In the genomic region with DNA sequence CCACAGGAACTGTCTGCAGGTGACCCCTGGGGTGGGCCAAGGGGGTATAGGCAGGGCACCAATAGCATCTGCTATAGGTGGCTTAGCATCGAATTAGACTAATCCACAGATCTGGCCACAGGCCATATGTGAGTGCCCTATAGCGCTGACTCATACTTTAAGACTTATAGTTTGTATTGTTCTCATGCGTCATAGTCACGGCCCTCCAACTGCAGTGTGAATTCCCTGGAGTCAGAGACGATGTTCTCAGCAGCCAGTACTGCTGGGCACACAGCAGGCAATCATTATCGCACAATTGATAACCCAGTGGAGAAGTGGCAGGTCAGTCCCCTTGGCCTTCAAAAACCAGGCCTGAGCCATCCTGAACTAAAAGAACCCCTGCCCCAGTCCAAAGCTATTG, we compare ENCODE assay signal across 23 cellular contexts. TPM values are rescaled to one million over a fixed set of nuclear protein-coding genes. Genes with fewer than 3 reads are reported as not detected.
DNase-seq lines count a peak whose midpoint lies in the region; ATAC-seq, FAIRE-seq and TF ChIP-seq lines count a peak whose summit lies in the region.
"Had no signal": no experiment of that assay in that cellular context is flagged by ENCODE, and none has a peak within 500 bp of the region (broad histone marks: within the 10 kb centered on the region; RNA-seq: fewer than 3 reads in every experiment).

No MANE protein-coding gene starts in this region.

- no peak overlapping the region for H3K18ac ChIP-seq in mesenchymal stem cell (ENCODE audit: low read depth in 1 of 2, low read length in 2 of 2)

- H3K4me1 ChIP-seq in K562 (replicated peaks in 1 of 2; ENCODE audit: control insufficient read depth in 2 of 2, insufficient read depth in 2 of 2, low read length in 2 of 2) (no peaks in the 10 kb centered on the region), mesenchymal stem cell (ENCODE audit: control insufficient read depth, insufficient read depth, low read depth, low read length) (no peaks in the 10 kb centered on the region)
- H3K4me1 ChIP-seq: HAP-1 had no signal

- H2AK5ac ChIP-seq in mesenchymal stem cell (ENCODE audit: low read length, severe bottlenecking) = no peak overlapping the region

- no peaks in the 10 kb centered on the region for H3K9me1 ChIP-seq in K562 (ENCODE audit: control insufficient read depth, insufficient read depth, low read length)

- H2AFZ ChIP-seq in K562 (ENCODE audit: low read depth, low read length) = no peak overlapping the region
- no peak overlapping the region for H2AFZ ChIP-seq in mesenchymal stem cell (ENCODE audit: low read depth, low read length)

- no peak overlapping the region for H3K4me3 ChIP-seq in K562
- H3K4me3 ChIP-seq in mesenchymal stem cell (ENCODE audit: insufficient read depth in 1 of 2, low read depth in 1 of 2, low read length in 2 of 2) = no peak overlapping the region
- H3K4me3 ChIP-seq: HAP-1 had no signal

- H3K79me2 ChIP-seq in K562 (ENCODE audit: control insufficient read depth, insufficient read depth, low read length) = no peaks in the 10 kb centered on the region

- H2BK12ac ChIP-seq in mesenchymal stem cell (ENCODE audit: low read length in 2 of 2) = no peak overlapping the region

- H4K20me1 ChIP-seq in K562 (replicated peaks; ENCODE audit: control insufficient read depth, insufficient read depth, low read length) = no peaks in the 10 kb centered on the region

- no peak overlapping the region for H3K4me2 ChIP-seq in K562 (ENCODE audit: insufficient read depth, low read length)
- H3K4me2 ChIP-seq in mesenchymal stem cell (ENCODE audit: low read length, poor library complexity, severe bottlenecking) = no peak overlapping the region

- H3K23ac ChIP-seq in mesenchymal stem cell (ENCODE audit: low read length in 2 of 2) = no peak overlapping the region

- H2BK120ac ChIP-seq in mesenchymal stem cell (ENCODE audit: low read depth, low read length) = no peak overlapping the region

- H3K9ac ChIP-seq in K562 (ENCODE audit: insufficient read depth in 1 of 2, low read depth in 2 of 2, low read length in 2 of 2) (no peak overlapping the region), mesenchymal stem cell (ENCODE audit: low read length) (no peak overlapping the region)

- ATAC-seq in K562 = no peak
- ATAC-seq in HG02642 (IDR thresholded peaks at IDR 0.05; ENCODE audit: poor library complexity, unreplicated experiment) = no peak
- ATAC-seq: naive thymus-derived CD8-positive, alpha-beta T cell had no signal

- H4K8ac ChIP-seq in mesenchymal stem cell (ENCODE audit: low read length) = no peak overlapping the region

- H3K36me3 ChIP-seq in K562 (ENCODE audit: control insufficient read depth, insufficient read depth, low read length) (no peaks in the 10 kb centered on the region), mesenchymal stem cell (ENCODE audit: control insufficient read depth in 1 of 2, insufficient read depth in 2 of 2, low read depth in 1 of 2, low read length in 2 of 2) (no peaks in the 10 kb centered on the region)
- H3K36me3 ChIP-seq: HAP-1 had no signal

- H2BK5ac ChIP-seq in mesenchymal stem cell (ENCODE audit: low read depth, low read length, poor library complexity, severe bottlenecking) = no peak overlapping the region

- BruUV-seq in K562 (replicated peaks; lab: Mats Ljungman, UMichigan) = no TSS peak

- no peak overlapping the region for H3K4ac ChIP-seq in mesenchymal stem cell (ENCODE audit: low read depth in 1 of 2, low read length in 2 of 2)

- no peak overlapping the region for H4K91ac ChIP-seq in mesenchymal stem cell (ENCODE audit: low read length)

- H3K27me3 ChIP-seq in K562 (ENCODE audit: control insufficient read depth in 2 of 2, insufficient read depth in 2 of 2, low read length in 2 of 2) = peaks cover 0 to 14% of the 10 kb centered on the region in 2 experiments; a peak in 1 of 5 replicates
- no peaks in the 10 kb centered on the region for H3K27me3 ChIP-seq in mesenchymal stem cell (ENCODE audit: control insufficient read depth in 1 of 2, insufficient read depth in 1 of 2, low read length in 2 of 2)

- DNase-seq in ELR (ENCODE audit: low read depth) = peak; percentile 70
- peak; percentile 67 for DNase-seq in NCI-H524 treated with DMSO at 0.1 percent for 48 hours (lab: John Stamatoyannopoulos, UW)
- no peak for DNase-seq in K562 (ENCODE audit: extremely low read depth in 1 of 4, low spot score in 3 of 4)
- DNase-seq in mesenchymal stem cell = peak; percentile 64
- DNase-seq in T-helper 9 cell = no peak
- no peak for DNase-seq in KG1 (lab: John Stamatoyannopoulos, UW)
- DNase-seq in GDM1 (lab: John Stamatoyannopoulos, UW) = no peak
- DNase-seq: activated CD4-positive, alpha-beta T cell treated with anti-CD3 and anti-CD28 coated beads, Interleukin-2, amount 50 U/mL, for 48 hours; CD8-positive, alpha-beta memory T cell; head of caudate nucleus; naive thymus-derived CD8-positive, alpha-beta T cell; NCI-H146; Right ventricle myocardium superior; stimulated activated CD8-positive, alpha-beta memory T cell treated with anti-CD3 and anti-CD28 coated beads, Interleukin-4, amount 100 ng/mL, for 48 hours; T-helper 1 cell had no signal

- no peaks in the 10 kb centered on the region for H3K79me1 ChIP-seq in mesenchymal stem cell (replicated peaks; ENCODE audit: low read length, poor library complexity, severe bottlenecking)

- H3K27ac ChIP-seq in K562 (ENCODE audit: extremely low read depth, low read depth, low read length) = no peak overlapping the region
- H3K27ac ChIP-seq in mesenchymal stem cell (ENCODE audit: low read length, poor library complexity, severe bottlenecking) = no peak overlapping the region
- H3K27ac ChIP-seq: epithelial cell of prostate, VCaP had no signal

- H3K9me3 ChIP-seq in K562 (replicated peaks; ENCODE audit: control insufficient read depth, insufficient read depth, low read depth, low read length) (no peaks in the 10 kb centered on the region), mesenchymal stem cell (ENCODE audit: control insufficient read depth, low read length) (no peaks in the 10 kb centered on the region)
- H3K9me3 ChIP-seq: HAP-1 had no signal

- no peak for TF ChIP-seq EP300 in K562 (IDR thresholded peaks at IDR 0.05; ENCODE audit: low read length)

- TF ChIP-seq RAD21 in K562 (CRISPR knock-in tag; conservative IDR thresholded peaks at IDR 0.05 in 1 of 2, IDR thresholded peaks at IDR 0.05 in 1 of 2) = no peak

- FAIRE-seq in K562 (lab: Jason Lieb, UNC) = no peak
- FAIRE-seq: GM19239, urothelium cell line had no signal

- TF ChIP-seq CTCF in K562 (IDR thresholded peaks at IDR 0.05 in 2 of 3, conservative IDR thresholded peaks at IDR 0.05 in 1 of 3; ENCODE audit: insufficient read depth in 2 of 3, low read depth in 1 of 3, low read length in 3 of 3) = no peak

- no peak overlapping the region for H3K14ac ChIP-seq in mesenchymal stem cell (ENCODE audit: low read length in 2 of 2)

- no peak overlapping the region for H2BK15ac ChIP-seq in mesenchymal stem cell (ENCODE audit: low read depth, poor library complexity, severe bottlenecking)

- intact Hi-C loops in K562 (cut with micrococcal nuclease) = no loop called here

- WGBS in K562 (ENCODE audit: insufficient coverage, low coverage, missing lambda C conversion rate) = 0% methylated on average over 5 of the region's 6 CpGs
- 40% methylated on average over 6 of the region's 6 CpGs for WGBS in mesenchymal stem cell

- no peak for TF ChIP-seq POLR2A in K562 (conservative IDR thresholded peaks at IDR 0.05)

- POLR2A ChIA-PET in K562 (lab: Yijun Ruan, JAX) = no interaction called here

- CTCF ChIA-PET in K562 (lab: Yijun Ruan, JAX; ENCODE audit: low intra/inter-chr PET ratio) = no interaction called here

- in situ Hi-C loops in K562 (cut with MboI) = no loop called here

RNA-seq across cellular contexts. Expression of a gene that starts 58.1 kb away (rescaled TPM):
- total RNA-seq in K562 (2011; cell fraction: chromatin; rRNA removed; ENCODE audit: low replicate concordance) = not detected in 2 replicates
- not detected in 2 replicates for total RNA-seq in K562 (2011; cell fraction: nucleolus; rRNA removed)
- not detected in 2 replicates for total RNA-seq in K562 (2011; cell fraction: nucleoplasm; rRNA removed)
- not detected in 2 replicates for total RNA-seq in K562 (2014; rRNA removed)
- not detected in 2 replicates for total RNA-seq in K562 (2014; rRNA removed; fragmentation: Illumina TruSeq; extraction: Trizol)
- total RNA-seq in K562 (2015; rRNA removed; fragmentation: Illumina TruSeq; extraction: Trizol) = not detected in 2 replicates
- 0.04 TPM in 1 of 2 replicates, not detected in the other for total RNA-seq in K562 (2021)
- polyA plus RNA-seq in K562 (2011; rRNA removed) = not detected in 2 replicates
- polyA plus RNA-seq in K562 (2011; cell fraction: cytosol; rRNA removed) = not detected in 2 replicates
- not detected in 2 replicates for polyA plus RNA-seq in K562 (2011; cell fraction: nucleus; rRNA removed)
- 0.04 TPM in 2 replicates for polyA plus RNA-seq in K562 (2012)
- polyA plus RNA-seq in K562 (2014; fragmentation: Illumina TruSeq; extraction: Trizol) = not detected in 2 replicates
- under 1 TPM in 1 of 2 experiments, not detected in 1; 0.03 TPM for polyA plus RNA-seq in K562 (2014; fragmentation: Nextera tagmentation; extraction: Ambion mirVana)
- polyA plus RNA-seq in K562 (2014; rRNA removed) = not detected in 2 replicates
- not detected in 2 replicates for polyA minus RNA-seq in K562 (2011; rRNA and poly(A)+ RNA removed)
- not detected in 2 replicates for polyA minus RNA-seq in K562 (2011; cell fraction: cytosol; rRNA and poly(A)+ RNA removed)
- polyA minus RNA-seq in K562 (2011; cell fraction: nucleus; rRNA and poly(A)+ RNA removed) = not detected in 2 replicates
- not detected for polyA plus RNA-seq in mesenchymal stem cell (2013, experiment 1 of 2)
- 0.01 TPM for polyA plus RNA-seq in mesenchymal stem cell (2013, experiment 2 of 2)
- total RNA-seq: CD8-positive, alpha-beta memory T cell; HT-29; lung microvascular endothelial cell; naive thymus-derived CD8-positive, alpha-beta T cell had no signal
- polyA plus RNA-seq: naive thymus-derived CD8-positive, alpha-beta T cell had no signal

Comparison
In these comparisons a context has a peak if more than half of its experiments do, and no peak if none do; other contexts are left out.
1. DNase-seq: peak in ELR (single experiment), NCI-H524 treated with DMSO at 0.1 percent for 48 hours (single experiment) and mesenchymal stem cell (single experiment); none in K562 (0 of 4), T-helper 9 cell (single experiment), KG1 (single experiment) and GDM1 (single experiment).